In the genomic region with DNA sequence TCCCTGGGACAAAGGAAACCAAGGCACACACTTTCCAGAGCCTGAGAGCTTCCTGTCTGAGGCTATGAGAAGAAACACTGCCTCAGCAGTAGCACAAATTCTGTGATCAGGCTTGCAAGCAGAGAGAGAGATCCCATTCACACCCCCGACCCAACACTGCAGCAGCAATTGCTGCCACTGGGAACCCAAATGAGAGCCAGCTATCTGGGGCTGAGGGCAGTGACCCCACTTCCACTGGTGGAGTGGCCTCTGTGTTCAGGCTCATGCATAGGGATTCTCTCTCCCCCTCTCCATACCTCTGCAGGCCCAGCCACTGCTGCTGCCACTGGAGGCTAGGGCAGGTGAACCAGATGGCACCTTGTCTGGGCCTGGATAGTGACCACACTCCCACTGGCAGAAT, we compare ENCODE assay signal across 30 cellular contexts.
"Had no signal": no experiment of that assay in that cellular context is flagged by ENCODE, and none has a peak within 500 bp of the region (broad histone marks: within the 10 kb centered on the region; RNA-seq: fewer than 3 reads in every experiment).

No MANE protein-coding gene starts in this region.

- H3K9me3 ChIP-seq: neutrophil, ovary, psoas muscle, right lobe of liver, sigmoid colon, suprapubic skin, testis, tibial artery, transverse colon, upper lobe of left lung, vagina had no signal

- H3K79me2 ChIP-seq: parathyroid adenoma had no signal

- H3K4me1 Mint-ChIP-seq: nephron progenitor cell; neural crest cell; stimulated activated memory B cell treated with anti-CD40 and anti-IgM and Interleukin-4, amounts not matched to agents 10 μg/mL and 1 μg/mL and 100 μg/mL, for 72 hours had no signal

- H3K4me1 ChIP-seq: parathyroid adenoma, psoas muscle, right lobe of liver, sigmoid colon, suprapubic skin, testis, tibial artery, transverse colon, upper lobe of left lung, vagina had no signal

- H3K36me3 ChIP-seq: neutrophil, ovary, right lobe of liver, sigmoid colon, suprapubic skin, tibial artery, transverse colon, upper lobe of left lung, vagina had no signal

- H2AFZ ChIP-seq: parathyroid adenoma had no signal

- H3K27me3 ChIP-seq: neutrophil, ovary, right lobe of liver, sigmoid colon, suprapubic skin, testis, tibial artery, transverse colon, upper lobe of left lung, vagina had no signal

- H3K27ac Mint-ChIP-seq: naive thymus-derived CD4-positive, alpha-beta T cell; natural killer cell treated with Interleukin-12 subunit alpha and Interleukin-12 subunit beta and Interleukin-15 and Interleukin-18, amount 100 ng/mL, for 72 hours; nephron progenitor cell; progenitor cell of endocrine pancreas; stimulated activated memory B cell treated with anti-CD40 and anti-IgM and Interleukin-4, amounts not matched to agents 10 μg/mL and 1 μg/mL and 100 μg/mL, for 72 hours; stimulated activated naive CD8-positive, alpha-beta T cell treated with anti-CD3 and anti-CD28 coated beads, Interleukin-15, amount 100 ng/mL, for 72 hours had no signal

- H3K27me3 Mint-ChIP-seq: natural killer cell treated with Interleukin-12 subunit alpha and Interleukin-12 subunit beta and Interleukin-15 and Interleukin-18, amount 100 ng/mL, for 72 hours; progenitor cell of endocrine pancreas; stimulated activated naive CD8-positive, alpha-beta T cell treated with anti-CD3 and anti-CD28 coated beads, Interleukin-15, amount 100 ng/mL, for 72 hours had no signal

- ATAC-seq: naive thymus-derived CD4-positive, alpha-beta T cell; psoas muscle; right cardiac atrium; right lobe of liver; stimulated activated memory B cell treated with anti-CD40 and anti-IgM and Interleukin-4, amounts not matched to agents 10 μg/mL and 1 μg/mL and 100 μg/mL, for 72 hours; stimulated activated naive CD8-positive, alpha-beta T cell treated with anti-CD3 and anti-CD28 coated beads, Interleukin-15, Interleukin-2, amounts not matched to agents 100 U/mL and 50 U/mL, for 24 hours had no signal

- H3K4me3 Mint-ChIP-seq: naive thymus-derived CD4-positive, alpha-beta T cell; natural killer cell treated with Interleukin-12 subunit alpha and Interleukin-12 subunit beta and Interleukin-15 and Interleukin-18, amount 100 ng/mL, for 72 hours; nephron progenitor cell; neural crest cell; stimulated activated memory B cell treated with anti-CD40 and anti-IgM and Interleukin-4, amounts not matched to agents 10 μg/mL and 1 μg/mL and 100 μg/mL, for 72 hours; stimulated activated naive CD8-positive, alpha-beta T cell treated with anti-CD3 and anti-CD28 coated beads, Interleukin-15, amount 100 ng/mL, for 72 hours had no signal

- H3K9ac ChIP-seq: parathyroid adenoma had no signal

- H3K27ac ChIP-seq: neutrophil, ovary, parathyroid adenoma, psoas muscle, right lobe of liver, sigmoid colon, suprapubic skin, testis, tibial artery, transverse colon, upper lobe of left lung, vagina had no signal

- H3K36me3 Mint-ChIP-seq: natural killer cell treated with Interleukin-12 subunit alpha and Interleukin-12 subunit beta and Interleukin-15 and Interleukin-18, amount 100 ng/mL, for 72 hours had no signal

- H3K4me3 ChIP-seq: ovary, psoas muscle, right lobe of liver, sigmoid colon, suprapubic skin, testis, tibial artery, transverse colon, upper lobe of left lung, vagina had no signal

- DNase-seq: naive thymus-derived CD4-positive, alpha-beta T cell; nephron progenitor cell; nucleus accumbens; ovary; psoas muscle; right lobe of liver; sigmoid colon; small intestine; stimulated activated CD4-positive, alpha-beta T cell treated with anti-CD3 and anti-CD28 coated beads, Interleukin-12 subunit alpha, Interleukin-12 subunit beta, amount 100 ng/mL, for 4 hours; stimulated activated CD4-positive, alpha-beta T cell treated with anti-CD3 and anti-CD28 coated beads, Interleukin-1b, Interleukin-23, amount 100 ng/mL, for 48 hours; stimulated activated CD4-positive, alpha-beta T cell treated with anti-CD3 and anti-CD28 coated beads, Interleukin-4, amount 100 ng/mL, for 1 hour; stimulated activated CD4-positive, alpha-beta T cell treated with anti-CD3 and anti-CD28 coated beads, Interleukin-4, amount 100 ng/mL, for 4 hours; stimulated activated CD8-positive, alpha-beta memory T cell treated with anti-CD3 and anti-CD28 coated beads, Interleukin-4, amount 100 ng/mL, for 48 hours; stimulated activated naive CD4-positive, alpha-beta T cell; stimulated activated naive CD8-positive, alpha-beta T cell treated with anti-CD3 and anti-CD28 coated beads, Interleukin-15, amount 100 ng/mL, for 72 hours; stimulated activated naive CD8-positive, alpha-beta T cell treated with anti-CD3 and anti-CD28 coated beads, Interleukin-15, Interleukin-2, amounts not matched to agents 100 U/mL and 50 U/mL, for 24 hours; substantia nigra; testis; tibial artery; transverse colon; upper lobe of left lung had no signal

- H3K9me3 Mint-ChIP-seq: nephron progenitor cell had no signal
